Comparison of ENCODE assay signal across 7 cellular contexts in the genomic region with DNA sequence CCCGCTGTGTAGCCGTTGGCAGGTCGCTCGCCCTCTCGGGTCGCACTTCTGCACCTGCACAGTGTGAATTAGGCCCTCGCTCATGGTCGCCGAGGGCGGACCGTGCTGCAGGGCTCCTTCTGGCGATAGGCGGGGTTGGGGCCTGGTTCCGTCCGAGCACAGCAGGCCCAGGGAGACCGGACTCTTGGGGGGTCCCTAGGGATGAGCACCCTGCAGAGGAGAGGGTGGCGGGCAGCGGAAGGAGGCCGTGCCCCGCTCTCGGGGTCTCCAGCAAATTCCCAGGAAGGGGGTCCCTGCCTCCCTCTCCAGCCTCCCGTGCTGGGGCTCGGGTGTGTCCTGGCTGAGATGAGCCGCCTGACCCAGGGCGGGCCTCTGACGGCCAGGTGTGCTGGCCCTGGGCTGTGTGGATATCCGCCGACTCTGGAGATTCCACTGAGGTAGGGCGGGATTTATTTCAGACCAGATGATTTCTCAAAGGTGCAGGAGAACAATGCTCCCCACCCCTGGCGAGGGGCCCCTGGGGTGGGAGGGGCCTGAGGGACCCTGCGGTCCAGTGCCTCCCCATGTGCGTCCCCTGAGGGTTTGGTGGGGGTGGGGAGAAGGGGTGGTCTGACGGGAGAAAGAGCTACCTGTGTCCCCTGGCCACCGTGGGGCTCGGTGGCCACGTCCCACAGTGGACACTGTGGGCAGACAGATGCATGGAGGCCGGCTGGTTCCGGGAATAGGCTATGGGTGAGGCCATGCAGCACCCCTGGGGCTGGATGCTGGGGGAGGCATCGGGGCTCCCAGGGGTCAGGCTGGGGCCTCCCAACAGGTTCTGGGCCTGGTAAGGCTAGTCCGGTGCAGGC. TPM values are rescaled to one million over a fixed set of nuclear protein-coding genes. Genes with fewer than 3 reads are reported as not detected.
A peak's percentile ranks its signal among the peaks of the same experiment; 100 is the strongest.
DNase-seq lines count a peak whose midpoint lies in the region; ATAC-seq, FAIRE-seq and TF ChIP-seq lines count a peak whose summit lies in the region.

No MANE protein-coding gene starts in this region.

- FAIRE-seq in GM19239 (lab: Jason Lieb, UNC) = no peak

- H3K4me3 ChIP-seq in RWPE2 (ENCODE audit: severe bottlenecking) (peak overlapping the region; percentile 54), left ventricle myocardium inferior (peak overlapping the region; percentile 77), spleen (peak overlapping the region; percentile 28 to 92 (median 64))

- ATAC-seq in GM21723 (IDR thresholded peaks at IDR 0.05; ENCODE audit: unreplicated experiment) = peak; percentile 6
- ATAC-seq in RWPE2 (ENCODE audit: low read depth) = peak; percentile 35
- ATAC-seq in HG02623 (IDR thresholded peaks at IDR 0.05; ENCODE audit: unreplicated experiment) = no peak

- TF ChIP-seq POLR2A in spleen (IDR thresholded peaks at IDR 0.05) = no peak

- H3K4me1 ChIP-seq in RWPE2 (ENCODE audit: insufficient read depth, poor library complexity, severe bottlenecking) (peaks cover 2% of the 10 kb centered on the region), left ventricle myocardium inferior (peaks cover 14% of the 10 kb centered on the region), spleen (peaks cover 8 to 25% (median 18%) of the 10 kb centered on the region in 6 donors)

- DNase-seq in RWPE2 (ENCODE audit: low spot score) (no peak), left ventricle myocardium inferior (no peak), spleen (peak; percentile 84), NOMO-1 (lab: John Stamatoyannopoulos, UW; ENCODE audit: unreplicated experiment in 2 of 2) (no peak), GM19239 (ENCODE audit: insufficient read length, low spot score) (no peak)

- H3K36me3 ChIP-seq in RWPE2 (ENCODE audit: low read depth) (peaks cover 2% of the 10 kb centered on the region; the same call in 1 of the 2 replicates), left ventricle myocardium inferior (no peaks in the 10 kb centered on the region), spleen (peaks cover 0 to 6% (median 0%) of the 10 kb centered on the region in 6 donors)

- H3K27ac ChIP-seq in RWPE2 (ENCODE audit: poor library complexity, severe bottlenecking) (peak overlapping the region; percentile 59), left ventricle myocardium inferior (replicated peaks) (peak overlapping the region; percentile 73), spleen (peak overlapping the region in 6 of 8 donors; percentile 55 to 85 (median 62))

- H3K27me3 ChIP-seq in RWPE2 (ENCODE audit: insufficient read depth, poor library complexity, severe bottlenecking) (no peaks in the 10 kb centered on the region), left ventricle myocardium inferior (ENCODE audit: low read depth) (no peaks in the 10 kb centered on the region), spleen (replicated peaks in 1 of 7) (no peaks in the 10 kb centered on the region)

- TF ChIP-seq CTCF in RWPE2 (IDR thresholded peaks at IDR 0.05; ENCODE audit: poor library complexity, severe bottlenecking) = no peak
- no peak for TF ChIP-seq CTCF in left ventricle myocardium inferior (IDR thresholded peaks at IDR 0.05; ENCODE audit: borderline replicate concordance)
- TF ChIP-seq CTCF in spleen (IDR thresholded peaks at IDR 0.05 in 8 of 11, conservative IDR thresholded peaks at IDR 0.05 in 3 of 11) = no peak

- intact Hi-C loops in left ventricle myocardium inferior (cut with micrococcal nuclease) (no loop called here), spleen (cut with DNase I; ENCODE audit: low total_unique reads) (no loop called here)

- no peaks in the 10 kb centered on the region for H3K9me3 ChIP-seq in RWPE2 (ENCODE audit: severe bottlenecking)
- no peaks in the 10 kb centered on the region for H3K9me3 ChIP-seq in left ventricle myocardium inferior (replicated peaks)
- H3K9me3 ChIP-seq in spleen = no peaks in the 10 kb centered on the region

- WGBS in spleen, 5 donors = 65 to 93% (median 76%) methylated on average over 10 to 40 of the region's 40 CpGs

RNA-seq across cellular contexts. Expression of gene FAM53A, which starts 0.9 kb away (rescaled TPM):
- total RNA-seq in left ventricle myocardium inferior = 0.71 TPM
- total RNA-seq in spleen = 1 to 10 TPM in 6 of 7 donors, under 1 TPM in 1; 0.60 to 4.3 (median 1.9) TPM
- polyA plus RNA-seq in spleen = 1 to 10 TPM; 1.2 to 2.7 (median 2.4) TPM

RNA-seq across cellular contexts. Expression of gene SLBP, which starts 27.1 kb away (rescaled TPM):
- 11.7 TPM for total RNA-seq in left ventricle myocardium inferior
- total RNA-seq in spleen = 10 to 100 TPM; 29.0 to 52.0 (median 34.4) TPM
- polyA plus RNA-seq in spleen = 10 to 100 TPM; 24.0 to 41.9 (median 35.0) TPM

RNA-seq across cellular contexts. Expression of gene TMEM129, which starts 36.1 kb away (rescaled TPM):
- total RNA-seq in left ventricle myocardium inferior (29.6 TPM), spleen (10 to 100 TPM; 24.2 to 51.0 (median 34.7) TPM)
- 10 to 100 TPM; 17.2 to 32.7 (median 21.9) TPM for polyA plus RNA-seq in spleen

RNA-seq across cellular contexts. Expression of gene TACC3, which starts 36.3 kb away (rescaled TPM):
- total RNA-seq in left ventricle myocardium inferior = 5.8 TPM
- total RNA-seq in spleen = 10 to 100 TPM; 33.3 to 84.4 (median 56.5) TPM
- polyA plus RNA-seq in spleen = 10 to 100 TPM; 49.7 to 56.6 (median 50.3) TPM
